8 cellular contexts compared by ENCODE assay signal in the genomic region with DNA sequence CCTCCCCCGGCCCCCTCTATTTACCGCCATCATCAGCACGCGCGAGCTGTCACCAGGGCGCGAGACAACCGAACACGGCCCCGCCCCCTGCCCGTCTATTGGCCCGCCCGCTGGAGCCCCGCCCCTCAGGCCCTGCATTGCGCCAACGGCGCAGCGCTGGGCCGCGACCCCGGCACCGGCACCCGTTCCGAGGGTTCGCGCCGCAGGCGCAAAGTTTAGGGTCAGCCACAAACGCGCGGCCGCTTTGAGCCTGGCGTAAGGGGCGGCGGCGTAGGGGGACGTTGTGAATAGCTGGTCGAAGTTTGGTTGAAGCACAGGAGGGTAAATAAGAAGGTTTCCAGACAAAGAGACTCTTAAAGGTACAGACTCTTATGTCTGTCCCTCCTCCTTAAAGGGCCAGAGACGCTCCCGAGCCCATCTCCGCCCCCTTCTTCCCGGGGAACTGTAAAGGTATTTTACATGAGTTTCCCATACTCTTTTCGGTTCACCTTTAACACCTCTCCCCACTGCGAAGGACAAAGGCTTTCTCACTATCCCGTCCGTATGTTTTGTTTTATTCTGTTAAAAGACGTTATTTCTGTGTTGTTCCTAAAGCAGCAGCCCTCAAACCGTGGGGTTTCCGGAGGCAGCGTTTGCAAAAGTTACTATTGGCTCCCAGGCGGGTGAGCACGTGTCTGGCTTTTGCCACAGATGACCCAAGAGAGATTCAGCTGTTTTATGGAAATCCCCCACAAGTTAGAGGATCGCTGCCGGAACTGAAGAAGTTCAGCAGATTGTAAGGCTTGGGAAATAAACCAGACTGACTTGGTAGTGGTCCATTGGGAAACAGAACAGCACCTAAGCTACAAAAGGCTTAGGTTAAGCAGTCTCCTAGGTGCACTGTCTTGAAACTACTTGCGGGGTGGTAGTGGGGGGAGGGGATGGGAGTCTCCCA. TPM values are rescaled to one million over a fixed set of nuclear protein-coding genes. Genes with fewer than 3 reads are reported as not detected.
DNase-seq lines count a peak whose midpoint lies in the region; ATAC-seq and TF ChIP-seq lines count a peak whose summit lies in the region.

A gene (minus strand): TSS at position 76 of the 934 bp plus-strand sequence. CDS start 88,392 bp downstream, outside the sequence.

- H3K27me3 Mint-ChIP-seq in central memory CD8-positive, alpha-beta T cell, result no peaks in the 10 kb centered on the region

- ATAC-seq in GM19035 (IDR thresholded peaks at IDR 0.05; ENCODE audit: unreplicated experiment) (peak; percentile 77), HG03280 (IDR thresholded peaks at IDR 0.05; ENCODE audit: unreplicated experiment) (peak; percentile 85)
- ATAC-seq in central memory CD8-positive, alpha-beta T cell (replicated peaks; ENCODE audit: extremely low read depth, poor library complexity, severe bottlenecking), result peak; percentile 92

- peaks cover 6% of the 10 kb centered on the region for H3K36me3 Mint-ChIP-seq in central memory CD8-positive, alpha-beta T cell (ENCODE audit: insufficient read depth)

- no peak within 1 kb of the TSS for H3K27ac Mint-ChIP-seq in central memory CD8-positive, alpha-beta T cell (ENCODE audit: low read depth)

- no peak within 1 kb of the TSS for H3K4me3 Mint-ChIP-seq in central memory CD8-positive, alpha-beta T cell

- no peaks in the 10 kb centered on the region for H3K27me3 ChIP-seq in kidney epithelial cell (ENCODE audit: control insufficient read depth, insufficient read depth, low read length)

- H3K4me1 Mint-ChIP-seq in central memory CD8-positive, alpha-beta T cell, result peaks cover 14% of the 10 kb centered on the region

- H3K9me3 Mint-ChIP-seq in central memory CD8-positive, alpha-beta T cell, result no peaks in the 10 kb centered on the region

- TF ChIP-seq CTCF in kidney epithelial cell (IDR thresholded peaks at IDR 0.05; ENCODE audit: insufficient read depth, low read length, poor library complexity, severe bottlenecking), result no peak

- no peaks in the 10 kb centered on the region for H3K36me3 ChIP-seq in kidney epithelial cell (ENCODE audit: control insufficient read depth, insufficient read depth, low read length)

- H3K4me3 ChIP-seq in kidney epithelial cell (ENCODE audit: low read depth, low read length), result peak within 1 kb of the TSS; percentile 73

- DNase-seq in AG20443 (ENCODE audit: low spot score), result peak; percentile 96
- peak; percentile 91 for DNase-seq in NCI-H345 (lab: John Stamatoyannopoulos, UW)
- DNase-seq in activated CD4-positive, CD25-positive, alpha-beta regulatory T cell (lab: John Stamatoyannopoulos, UW), result peak; percentile 81 to 87 (median 85)
- peak; percentile 79 to 81 for DNase-seq in central memory CD8-positive, alpha-beta T cell (ENCODE audit: low spot score in 2 of 2)
- DNase-seq in kidney epithelial cell (ENCODE audit: low read depth), result no peak
- peak; percentile 82 to 92 for DNase-seq in stimulated activated CD4-positive, alpha-beta T cell treated with anti-CD3 and anti-CD28 coated beads, Interleukin-15, amount 100 ng/mL, for 48 hours (ENCODE audit: low read depth in 2 of 2)

RNA-seq across cellular contexts. Expression of the gene that starts here (rescaled TPM):
- 1.8 and 2.4 TPM in 2 replicates for total RNA-seq in kidney epithelial cell
